7 cellular contexts compared by ENCODE assay signal in the genomic region with DNA sequence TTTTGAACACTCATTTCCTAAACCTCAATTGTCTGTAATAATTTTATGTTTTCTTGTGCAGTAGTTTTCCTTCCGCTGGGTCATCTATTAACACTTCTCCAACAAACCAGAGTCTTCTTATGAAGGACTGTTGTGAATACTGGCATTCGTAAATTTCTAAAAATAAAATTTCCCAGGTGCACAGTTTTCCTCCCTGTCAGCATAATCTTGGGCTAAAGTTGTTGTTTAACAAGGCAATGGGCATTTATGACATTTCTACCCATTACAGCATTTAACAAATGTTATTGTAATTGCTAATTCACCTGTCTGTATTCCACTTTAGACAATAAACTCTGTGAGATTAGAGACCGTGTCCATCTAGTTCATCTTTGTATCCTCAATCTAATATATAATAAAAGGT. TPM values are rescaled to one million over a fixed set of nuclear protein-coding genes. Genes with fewer than 3 reads are reported as not detected.
A peak's percentile ranks its signal among the peaks of the same experiment; 100 is the strongest.
DNase-seq lines count a peak whose midpoint lies in the region; ATAC-seq and TF ChIP-seq lines count a peak whose summit lies in the region.

No MANE protein-coding gene starts in this region.

- H3K4me3 ChIP-seq in HAP-1 = peak overlapping the region; percentile 69
- peak overlapping the region; percentile 81 for H3K4me3 ChIP-seq in WERI-Rb-1 (ENCODE audit: low read depth, low read length)
- peak overlapping the region; percentile 85 to 100 (median 91) for H3K4me3 ChIP-seq in spleen

- no peak overlapping the region for H3K27ac Mint-ChIP-seq in glutamatergic neuron (ENCODE audit: unreplicated experiment)

- WGBS in spleen, 5 donors = 46 to 58% (median 52%) methylated on average over 3 of the region's 3 CpGs

- H3K4me1 Mint-ChIP-seq in glutamatergic neuron (ENCODE audit: low read depth, unreplicated experiment) = peaks cover 3% of the 10 kb centered on the region

- no peaks in the 10 kb centered on the region for H3K36me3 Mint-ChIP-seq in glutamatergic neuron (ENCODE audit: unreplicated experiment)

- no peak overlapping the region for H3K27ac ChIP-seq in WERI-Rb-1
- H3K27ac ChIP-seq in spleen = no peak overlapping the region

- intact Hi-C loops in spleen (cut with DNase I; ENCODE audit: low total_unique reads) = no loop called here

- DNase-seq in HAP-1 (ENCODE audit: low spot score in 2 of 2) (no peak), WERI-Rb-1 (no peak), glutamatergic neuron (no peak), spleen (no peak), NCI-H524 (lab: John Stamatoyannopoulos, UW) (no peak)

- TF ChIP-seq CTCF in WERI-Rb-1 (IDR thresholded peaks at IDR 0.05; ENCODE audit: low read depth, low read length) = no peak
- no peak for TF ChIP-seq CTCF in glutamatergic neuron (IDR thresholded peaks at IDR 0.05; ENCODE audit: partially characterized antibody, unreplicated experiment)
- TF ChIP-seq CTCF in spleen (IDR thresholded peaks at IDR 0.05 in 8 of 11, conservative IDR thresholded peaks at IDR 0.05 in 3 of 11) = no peak

- H3K27me3 Mint-ChIP-seq in glutamatergic neuron (ENCODE audit: unreplicated experiment) = peaks cover 9% of the 10 kb centered on the region

- no peaks in the 10 kb centered on the region for H3K9me3 ChIP-seq in HAP-1
- H3K9me3 ChIP-seq in WERI-Rb-1 (ENCODE audit: severe bottlenecking) = no peaks in the 10 kb centered on the region
- H3K9me3 ChIP-seq in spleen = no peaks in the 10 kb centered on the region

- H3K27me3 ChIP-seq in HAP-1 (ENCODE audit: low read depth) (peaks cover 13% of the 10 kb centered on the region), WERI-Rb-1 (ENCODE audit: insufficient read depth, low read depth, severe bottlenecking) (no peaks in the 10 kb centered on the region), spleen (replicated peaks in 1 of 7) (no peaks in the 10 kb centered on the region)

- H3K9me3 Mint-ChIP-seq in glutamatergic neuron (ENCODE audit: unreplicated experiment) = peaks cover 4% of the 10 kb centered on the region

- ATAC-seq in GM19463 (IDR thresholded peaks at IDR 0.05; ENCODE audit: unreplicated experiment) (no peak), GM21515 (IDR thresholded peaks at IDR 0.05; ENCODE audit: unreplicated experiment) (no peak)

- H3K36me3 ChIP-seq in HAP-1 (replicated peaks) (no peaks in the 10 kb centered on the region; the same call in 1 of the 2 replicates), WERI-Rb-1 (no peaks in the 10 kb centered on the region), spleen (no peaks in the 10 kb centered on the region)

- in situ Hi-C loops in HAP-1 (cut with MboI; ENCODE audit: low sequenced_read_pairs) = loop anchor here (25.0 kb wide), 1 partner anchor 873 kb away; a partner anchor contains a TSS

- H3K4me1 ChIP-seq in HAP-1 (peaks cover 8% of the 10 kb centered on the region), spleen (peaks cover 35 to 70% (median 52%) of the 10 kb centered on the region in 6 donors)

- no peak for TF ChIP-seq POLR2A in spleen (IDR thresholded peaks at IDR 0.05)

- peak overlapping the region; percentile 97 for H3K4me3 Mint-ChIP-seq in glutamatergic neuron (ENCODE audit: unreplicated experiment)

RNA-seq across cellular contexts. Expression of a gene that starts 1.2 kb away (rescaled TPM):
- 17.2 TPM for total RNA-seq in glutamatergic neuron (ENCODE audit: unreplicated experiment)
- total RNA-seq in spleen = 10 to 100 TPM; 20.4 to 42.1 (median 23.0) TPM
- polyA plus RNA-seq in spleen = 1 to 10 TPM; 3.6 to 6.1 (median 4.8) TPM

RNA-seq across cellular contexts. Expression of a gene that starts 12.8 kb away (rescaled TPM):
- 56.8 TPM for total RNA-seq in glutamatergic neuron (ENCODE audit: unreplicated experiment)
- 10 to 100 TPM; 54.1 to 87.0 (median 70.3) TPM for total RNA-seq in spleen
- polyA plus RNA-seq in spleen = 10 to 100 TPM; 32.4 to 35.2 (median 32.8) TPM
